13 cellular contexts compared by ENCODE assay signal in genomic region chr13:98265669-98266551, GRCh38.
A peak's percentile ranks its signal among the peaks of the same experiment; 100 is the strongest.
DNase-seq lines count a peak whose midpoint lies in the region; ATAC-seq and TF ChIP-seq lines count a peak whose summit lies in the region.
"Had no signal": no experiment of that assay in that cellular context is flagged by ENCODE, and none has a peak within 500 bp of the region (broad histone marks: within the 10 kb centered on the region; RNA-seq: fewer than 3 reads in every experiment).

No MANE protein-coding gene starts in this region.

- no peak overlapping the region for H3K4me3 ChIP-seq in fibroblast of mammary gland (ENCODE audit: control insufficient read depth, low read depth, low read length)
- H3K4me3 ChIP-seq in mucosa of descending colon = no peak overlapping the region

- no peaks in the 10 kb centered on the region for H3K9me3 ChIP-seq in mucosa of descending colon

- no peaks in the 10 kb centered on the region for H3K4me1 Mint-ChIP-seq in activated CD4-positive, alpha-beta T cell treated with anti-CD3 and anti-CD28 coated beads, Interleukin-2, amount 10 ng/mL, durations not matched to agents 7 days and 5 days
- no peaks in the 10 kb centered on the region for H3K4me1 Mint-ChIP-seq in T-cell

- no peak overlapping the region for H3K4me3 Mint-ChIP-seq in activated CD4-positive, alpha-beta T cell treated with anti-CD3 and anti-CD28 coated beads, Interleukin-2, amount 10 ng/mL, durations not matched to agents 7 days and 5 days
- no peak overlapping the region for H3K4me3 Mint-ChIP-seq in T-cell

- ATAC-seq in mucosa of descending colon (peak; percentile 89), T-cell (replicated peaks in 1 of 4) (no peak)

- POLR2A ChIA-PET in activated CD4-positive, alpha-beta T cell treated with anti-CD3 and anti-CD28 coated beads, Interleukin-2, amount 10 ng/mL, durations not matched to agents 7 days and 5 days (lab: Charles Lee) = interaction anchor here (0.5 kb wide), 1 partner anchor 1124 kb away, joined by 3 read pairs; no protein-coding TSS in a partner anchor
- POLR2A ChIA-PET in T-cell (lab: Charles Lee) = no interaction called here

- no peak overlapping the region for H3K27ac Mint-ChIP-seq in activated CD4-positive, alpha-beta T cell treated with anti-CD3 and anti-CD28 coated beads, Interleukin-2, amount 10 ng/mL, durations not matched to agents 7 days and 5 days
- no peak overlapping the region for H3K27ac Mint-ChIP-seq in T-cell

- H3K9me3 Mint-ChIP-seq in activated CD4-positive, alpha-beta T cell treated with anti-CD3 and anti-CD28 coated beads, Interleukin-2, amount 10 ng/mL, durations not matched to agents 7 days and 5 days = no peaks in the 10 kb centered on the region
- H3K9me3 Mint-ChIP-seq in T-cell = no peaks in the 10 kb centered on the region

- no peaks in the 10 kb centered on the region for H3K36me3 ChIP-seq in mucosa of descending colon (ENCODE audit: low read depth)

- CTCF ChIA-PET in activated CD4-positive, alpha-beta T cell treated with anti-CD3 and anti-CD28 coated beads, Interleukin-2, amount 10 ng/mL, durations not matched to agents 7 days and 5 days (lab: Charles Lee) = no interaction called here
- CTCF ChIA-PET in T-cell (lab: Charles Lee) = no interaction called here

- in situ Hi-C loops in ACHN (cut with HindIII; ENCODE audit: low pct_ligation_motif_present, low pct_unique_long_range_greater_than_20kb, low sequenced_read_pairs) = no loop called here

- intact Hi-C loops in mucosa of descending colon (cut with DNase I, micrococcal nuclease) = no loop called here

- TF ChIP-seq CTCF in fibroblast of mammary gland (conservative IDR thresholded peaks at IDR 0.05; ENCODE audit: control insufficient read depth, insufficient read depth, low read depth, low read length) = no peak
- no peak for TF ChIP-seq CTCF in mucosa of descending colon (IDR thresholded peaks at IDR 0.05)
- TF ChIP-seq CTCF in GM20000 (IDR thresholded peaks at IDR 0.05; ENCODE audit: extremely low read depth, missing control alignments) = no peak

- H3K27me3 Mint-ChIP-seq in activated CD4-positive, alpha-beta T cell treated with anti-CD3 and anti-CD28 coated beads, Interleukin-2, amount 10 ng/mL, durations not matched to agents 7 days and 5 days = no peaks in the 10 kb centered on the region
- peaks cover 0 to 3% of the 10 kb centered on the region in 2 donors for H3K27me3 Mint-ChIP-seq in T-cell

- no peaks in the 10 kb centered on the region for H3K36me3 Mint-ChIP-seq in activated CD4-positive, alpha-beta T cell treated with anti-CD3 and anti-CD28 coated beads, Interleukin-2, amount 10 ng/mL, durations not matched to agents 7 days and 5 days (ENCODE audit: low read depth)
- no peaks in the 10 kb centered on the region for H3K36me3 Mint-ChIP-seq in T-cell

- peaks cover 20% of the 10 kb centered on the region for H3K4me1 ChIP-seq in mucosa of descending colon (ENCODE audit: low read depth)
- H3K4me1 ChIP-seq: parathyroid adenoma had no signal

- peak; percentile 69 for DNase-seq in ACHN
- DNase-seq in M059J (ENCODE audit: low read depth) = peak; percentile 59
- peak; percentile 30 for DNase-seq in fibroblast of mammary gland (ENCODE audit: low read depth)
- peak; percentile 65 to 73 (median 66) for DNase-seq in mucosa of descending colon
- no peak for DNase-seq in activated CD4-positive, alpha-beta T cell treated with anti-CD3 and anti-CD28 coated beads, Interleukin-2, amount 10 ng/mL, durations not matched to agents 7 days and 5 days
- DNase-seq in activated CD8-positive, alpha-beta memory T cell treated with anti-CD3 and anti-CD28 coated beads, Interleukin-2, amount 50 U/mL, for 4 hours = no peak
- no peak for DNase-seq in GM20000 (ENCODE audit: low spot score)
- no peak for DNase-seq in T-cell
- DNase-seq: activated CD4-positive, alpha-beta T cell treated with anti-CD3 and anti-CD28 coated beads for 48 hours; AML-193; effector CD4-positive, alpha-beta T cell; NCI-H2107 had no signal

Comparison
In these comparisons a context has a peak if more than half of its experiments do, and no peak if none do; other contexts are left out.
1. DNase-seq: peak in ACHN (single experiment), M059J (single experiment), fibroblast of mammary gland (single experiment) and mucosa of descending colon (3 of 3); none in activated CD4-positive, alpha-beta T cell treated with anti-CD3 and anti-CD28 coated beads, Interleukin-2, amount 10 ng/mL, durations not matched to agents 7 days and 5 days (single experiment), activated CD8-positive, alpha-beta memory T cell treated with anti-CD3 and anti-CD28 coated beads, Interleukin-2, amount 50 U/mL, for 4 hours (single experiment), GM20000 (single experiment) and T-cell (0 of 34).